ENCODE assay signal across 12 cellular contexts in the genomic region with DNA sequence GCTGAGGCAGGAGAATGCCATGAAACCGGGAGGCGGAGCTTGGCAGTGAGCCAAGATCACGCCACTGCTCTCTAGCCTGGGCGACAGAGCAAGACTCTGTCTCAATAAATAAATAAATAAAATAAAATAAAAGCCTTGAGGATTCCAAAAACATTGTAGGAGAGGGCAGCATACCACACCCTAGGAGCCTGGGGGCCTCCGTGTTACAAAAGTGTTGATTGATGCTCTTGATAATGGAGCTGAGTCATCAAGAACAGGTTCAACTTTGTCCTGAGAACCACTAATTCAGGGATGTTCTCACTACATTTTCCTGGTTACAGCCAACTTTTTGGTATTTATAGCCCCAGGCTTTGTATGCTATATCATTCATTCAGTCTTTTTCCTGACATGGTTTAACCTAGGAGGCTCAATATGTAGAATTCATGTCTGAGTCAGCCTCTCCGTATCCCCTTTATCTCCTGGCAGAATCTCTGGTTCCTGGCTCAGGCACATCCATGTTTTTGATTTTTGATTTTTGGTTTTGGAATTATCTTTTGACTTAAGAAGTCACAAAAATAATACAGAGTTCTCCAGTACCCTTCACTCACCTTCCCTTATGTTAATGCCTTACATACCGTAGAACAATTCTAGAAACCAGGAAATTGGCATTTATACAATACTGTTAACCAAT.
DNase-seq lines count a peak whose midpoint lies in the region; ATAC-seq and TF ChIP-seq lines count a peak whose summit lies in the region.
"Had no signal": no experiment of that assay in that cellular context is flagged by ENCODE, and none has a peak within 500 bp of the region (broad histone marks: within the 10 kb centered on the region; RNA-seq: fewer than 3 reads in every experiment).

No MANE protein-coding gene starts in this region.

- intact Hi-C loops in CD14-positive monocyte (cut with micrococcal nuclease): no loop called here
- intact Hi-C loops in tibial artery (cut with DNase I; ENCODE audit: low total_unique reads): no loop called here

- DNase-seq in CD14-positive monocyte (ENCODE audit: low spot score) (no peak), HL-60 (ENCODE audit: low read depth in 1 of 2, low spot score in 1 of 2) (no peak), adipocyte (ENCODE audit: low read depth) (peak; percentile 67), kidney tubule cell (ENCODE audit: low spot score) (peak; percentile 59), tibial artery (no peak), HK-2 (ENCODE audit: unreplicated experiment) (no peak)
- DNase-seq: activated CD8-positive, alpha-beta T cell treated with anti-CD3 and anti-CD28 coated beads, Interleukin-2, amount 10 ng/mL, durations not matched to agents 7 days and 5 days; GOT3 had no signal

- no peak overlapping the region for H3K9ac ChIP-seq in adipocyte (ENCODE audit: low read length)

- H3K9me3 Mint-ChIP-seq in CD14-positive monocyte: no peaks in the 10 kb centered on the region

- no peaks in the 10 kb centered on the region for H3K27me3 Mint-ChIP-seq in CD14-positive monocyte (ENCODE audit: low read depth in 3 of 3)

- H3K4me1 ChIP-seq in adipocyte (ENCODE audit: control insufficient read depth, insufficient read depth, low read length): peaks cover 31% of the 10 kb centered on the region
- no peaks in the 10 kb centered on the region for H3K4me1 ChIP-seq in tibial artery
- H3K4me1 ChIP-seq: gastroesophageal sphincter had no signal

- peak overlapping the region; percentile 54 to 87 (median 79) for H3K27ac Mint-ChIP-seq in CD14-positive monocyte
- H3K27ac Mint-ChIP-seq: activated CD8-positive, alpha-beta T cell treated with anti-CD3 and anti-CD28 coated beads, Interleukin-2, amount 10 ng/mL, durations not matched to agents 7 days and 5 days had no signal

- H3K36me3 ChIP-seq in adipocyte (ENCODE audit: control insufficient read depth, insufficient read depth, low read length, severe bottlenecking): no peaks in the 10 kb centered on the region
- no peaks in the 10 kb centered on the region for H3K36me3 ChIP-seq in tibial artery
- H3K36me3 ChIP-seq: gastroesophageal sphincter, SJSA1 had no signal

- H3K27ac ChIP-seq in HL-60 (replicated peaks) (peak overlapping the region; percentile 27; the same call in 1 of the 2 replicates), tibial artery (no peak overlapping the region)
- H3K27ac ChIP-seq: gastroesophageal sphincter, SJSA1 had no signal

- peaks cover 33% of the 10 kb centered on the region for H3K4me1 Mint-ChIP-seq in CD14-positive monocyte

- TF ChIP-seq CTCF in CD14-positive monocyte (IDR thresholded peaks at IDR 0.05) (no peak), HL-60 (IDR thresholded peaks at IDR 0.05; ENCODE audit: insufficient read depth, low read length) (no peak), tibial artery (IDR thresholded peaks at IDR 0.05) (no peak)

- H3K4me3 Mint-ChIP-seq in CD14-positive monocyte: no peak overlapping the region
- H3K4me3 Mint-ChIP-seq: activated CD8-positive, alpha-beta T cell treated with anti-CD3 and anti-CD28 coated beads, Interleukin-2, amount 10 ng/mL, durations not matched to agents 7 days and 5 days had no signal

- peaks cover 21 to 27% of the 10 kb centered on the region in 2 donors for H3K36me3 Mint-ChIP-seq in CD14-positive monocyte

- no peak for ATAC-seq in HG02970 (IDR thresholded peaks at IDR 0.05; ENCODE audit: low FRiP score, unreplicated experiment)
- ATAC-seq in GM18511 (IDR thresholded peaks at IDR 0.05; ENCODE audit: unreplicated experiment): no peak
- ATAC-seq: activated CD8-positive, alpha-beta T cell treated with anti-CD3 and anti-CD28 coated beads, Interleukin-2, amount 10 ng/mL, durations not matched to agents 7 days and 5 days; gastroesophageal sphincter had no signal

- H3K27me3 ChIP-seq in HL-60 (ENCODE audit: insufficient read depth, poor library complexity, severe bottlenecking) (no peaks in the 10 kb centered on the region), adipocyte (replicated peaks; ENCODE audit: control insufficient read depth, insufficient read depth, low read length) (no peaks in the 10 kb centered on the region), tibial artery (no peaks in the 10 kb centered on the region)
- H3K27me3 ChIP-seq: gastroesophageal sphincter, SJSA1 had no signal

- no peaks in the 10 kb centered on the region for H3K9me3 ChIP-seq in adipocyte (ENCODE audit: control insufficient read depth, low read length)
- H3K9me3 ChIP-seq in tibial artery: no peaks in the 10 kb centered on the region
- H3K9me3 ChIP-seq: gastroesophageal sphincter, SJSA1 had no signal

- H3K4me3 ChIP-seq in HL-60 (replicated peaks; ENCODE audit: insufficient read depth, low read length): no peak overlapping the region
- no peak overlapping the region for H3K4me3 ChIP-seq in adipocyte (ENCODE audit: low read length)
- no peak overlapping the region for H3K4me3 ChIP-seq in tibial artery
- H3K4me3 ChIP-seq: gastroesophageal sphincter, SJSA1 had no signal

Comparison
In these comparisons a context has a peak if more than half of its experiments do, and no peak if none do; other contexts are left out.
1. DNase-seq: peak in adipocyte (single experiment) and kidney tubule cell (single experiment); none in CD14-positive monocyte (single experiment), HL-60 (0 of 2), tibial artery (0 of 2) and HK-2 (single experiment).